8 cellular contexts compared by ENCODE assay signal in genomic region chr4:67198757-67199156, GRCh38.
DNase-seq lines count a peak whose midpoint lies in the region; ATAC-seq, FAIRE-seq and TF ChIP-seq lines count a peak whose summit lies in the region.

No MANE protein-coding gene starts in this region.

- FAIRE-seq in HTR-8/SVneo (lab: Jason Lieb, UNC), result no peak

- peak; percentile 25 for TF ChIP-seq CTCF in GM10266 (IDR thresholded peaks at IDR 0.05; ENCODE audit: control insufficient read depth, insufficient read depth, low read depth, missing control alignments)

- DNase-seq in GM10266 (ENCODE audit: extremely low spot score), result no peak
- DNase-seq in HTR-8/SVneo (ENCODE audit: insufficient read length, low spot score), result peak; percentile 15
- peak; percentile 28 for DNase-seq in SW480 (ENCODE audit: low spot score)
- peak; percentile 17 for DNase-seq in kidney glomerular epithelial cell (lab: John Stamatoyannopoulos, UW)
- DNase-seq in mesenteric fat pad (ENCODE audit: low spot score), result no peak

- ATAC-seq in HG02763 (IDR thresholded peaks at IDR 0.05; ENCODE audit: unreplicated experiment) (no peak), GM21825 (IDR thresholded peaks at IDR 0.05; ENCODE audit: unreplicated experiment) (no peak), GM18909 (IDR thresholded peaks at IDR 0.05; ENCODE audit: poor library complexity, unreplicated experiment) (no peak)

Comparison
In these comparisons a context has a peak if more than half of its experiments do, and no peak if none do; other contexts are left out.
1. DNase-seq: peak in HTR-8/SVneo (single experiment), SW480 (single experiment) and kidney glomerular epithelial cell (single experiment); none in GM10266 (single experiment) and mesenteric fat pad (single experiment).